Comparison of ENCODE assay signal across 8 cellular contexts in genomic region chr4:22237155-22237751, GRCh38.
DNase-seq lines count a peak whose midpoint lies in the region; ATAC-seq and TF ChIP-seq lines count a peak whose summit lies in the region.

No MANE protein-coding gene starts in this region.

- H3K4me1 Mint-ChIP-seq in endodermal cell: peaks cover 12% of the 10 kb centered on the region
- H3K4me1 Mint-ChIP-seq in osteocyte (ENCODE audit: unreplicated experiment): no peaks in the 10 kb centered on the region

- H3K27me3 Mint-ChIP-seq in endodermal cell (ENCODE audit: insufficient read depth): peaks cover 3% of the 10 kb centered on the region
- peaks cover 20% of the 10 kb centered on the region for H3K27me3 Mint-ChIP-seq in osteocyte (ENCODE audit: unreplicated experiment)

- no peak overlapping the region for H3K9ac ChIP-seq in endodermal cell (ENCODE audit: extremely low read depth, low read length, poor library complexity, severe bottlenecking)

- TF ChIP-seq CTCF in endodermal cell (conservative IDR thresholded peaks at IDR 0.05): peak; percentile 95
- peak; percentile 32 for TF ChIP-seq CTCF in osteocyte (IDR thresholded peaks at IDR 0.05)

- H3K27ac Mint-ChIP-seq in endodermal cell (no peak overlapping the region), osteocyte (ENCODE audit: unreplicated experiment) (no peak overlapping the region)

- no peak overlapping the region for H3K4me3 Mint-ChIP-seq in endodermal cell
- H3K4me3 Mint-ChIP-seq in osteocyte (ENCODE audit: unreplicated experiment): no peak overlapping the region

- H3K4me3 ChIP-seq in endodermal cell (ENCODE audit: low read length): no peak overlapping the region

- H3K36me3 ChIP-seq in endodermal cell (ENCODE audit: control insufficient read depth, insufficient read depth, low read length): no peaks in the 10 kb centered on the region

- H3K27ac ChIP-seq in endodermal cell (ENCODE audit: low read depth, low read length): no peak overlapping the region

- no peaks in the 10 kb centered on the region for H3K9me3 ChIP-seq in endodermal cell (ENCODE audit: control insufficient read depth, low read length)

- no peaks in the 10 kb centered on the region for H3K36me3 Mint-ChIP-seq in endodermal cell (ENCODE audit: low read depth)
- H3K36me3 Mint-ChIP-seq in osteocyte (ENCODE audit: unreplicated experiment): no peaks in the 10 kb centered on the region

- DNase-seq in 8988T: peak; percentile 27
- DNase-seq in HCEC 1CT: peak; percentile 28
- DNase-seq in UCSD-AML1 (lab: John Stamatoyannopoulos, UW; ENCODE audit: unreplicated experiment): peak; percentile 63
- peak; percentile 93 for DNase-seq in endodermal cell
- DNase-seq in osteocyte (ENCODE audit: extremely low spot score, unreplicated experiment): no peak
- no peak for DNase-seq in ureter (ENCODE audit: low spot score)

- peaks cover 5% of the 10 kb centered on the region for H3K27me3 ChIP-seq in endodermal cell (ENCODE audit: control insufficient read depth, insufficient read depth, low read length, poor library complexity, severe bottlenecking)

- H3K4me1 ChIP-seq in endodermal cell (ENCODE audit: control insufficient read depth, insufficient read depth, low read length): peaks cover 5% of the 10 kb centered on the region

- ATAC-seq in HG03108 (IDR thresholded peaks at IDR 0.05; ENCODE audit: unreplicated experiment): no peak
- ATAC-seq in GM19035 (IDR thresholded peaks at IDR 0.05; ENCODE audit: unreplicated experiment): no peak

- 51 to 62% methylated on average over 2 to 4 of the region's 4 CpGs for WGBS in endodermal cell (ENCODE audit: insufficient coverage in 1 of 2, insufficient read length in 1 of 2), 2 experiments

- H3K9me3 Mint-ChIP-seq in endodermal cell (no peaks in the 10 kb centered on the region), osteocyte (ENCODE audit: unreplicated experiment) (no peaks in the 10 kb centered on the region)

Comparison
In these comparisons a context has a peak if more than half of its experiments do, and no peak if none do; other contexts are left out.
1. DNase-seq: peak in 8988T (single experiment), HCEC 1CT (single experiment), UCSD-AML1 (single experiment) and endodermal cell (single experiment); none in osteocyte (single experiment) and ureter (single experiment).